ENCODE assay signal across 29 cellular contexts in the genomic region with DNA sequence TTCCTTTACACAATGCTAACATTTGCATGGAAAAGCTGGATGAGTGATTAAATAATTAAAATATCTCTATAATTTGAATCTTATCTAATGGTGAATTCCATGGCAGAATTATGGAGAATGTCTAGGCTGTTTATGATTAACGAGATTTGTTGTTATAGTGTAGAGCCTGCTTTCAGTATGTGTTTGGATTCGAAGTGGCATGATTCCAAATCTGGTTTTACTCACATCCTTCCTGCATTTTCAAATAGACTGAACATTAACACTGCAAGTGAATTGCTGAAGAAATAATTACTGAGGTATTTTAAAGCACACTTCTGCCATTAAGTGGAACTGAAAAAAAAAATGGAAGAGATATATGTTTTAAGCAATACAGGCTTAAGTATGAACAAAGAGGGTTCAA. TPM values are rescaled to one million over a fixed set of nuclear protein-coding genes. Genes with fewer than 3 reads are reported as not detected.
DNase-seq lines count a peak whose midpoint lies in the region; ATAC-seq, FAIRE-seq and TF ChIP-seq lines count a peak whose summit lies in the region.
"Had no signal": no experiment of that assay in that cellular context is flagged by ENCODE, and none has a peak within 500 bp of the region (broad histone marks: within the 10 kb centered on the region; RNA-seq: fewer than 3 reads in every experiment).

No MANE protein-coding gene starts in this region.

- H4K20me1 ChIP-seq in K562 (replicated peaks; ENCODE audit: control insufficient read depth, insufficient read depth, low read length), result no peaks in the 10 kb centered on the region

- ATAC-seq in K562 (no peak), GM19452 (IDR thresholded peaks at IDR 0.05; ENCODE audit: unreplicated experiment) (no peak), GM21825 (IDR thresholded peaks at IDR 0.05; ENCODE audit: unreplicated experiment) (no peak)
- no peak for ATAC-seq in activated T-cell treated with anti-CD3 and anti-CD28 coated beads, Interleukin-2, amount 50 U/mL, for 72 hours (replicated peaks in 1 of 2)
- ATAC-seq: activated T-helper 17 cell treated with anti-CD3 and anti-CD28 coated beads, Interleukin-2, amount 50 U/mL, for 72 hours; body of pancreas; left colon had no signal

- peaks cover 2 to 9% of the 10 kb centered on the region in 2 experiments; a peak in 2 of 5 replicates for H3K4me1 ChIP-seq in K562 (replicated peaks in 1 of 2; ENCODE audit: control insufficient read depth in 2 of 2, insufficient read depth in 2 of 2, low read length in 2 of 2)
- H3K4me1 ChIP-seq: BE2C, body of pancreas, Caco-2 had no signal

- CTCF ChIA-PET in K562 (lab: Yijun Ruan, JAX; ENCODE audit: low intra/inter-chr PET ratio), result no interaction called here

- H3K9me1 ChIP-seq in K562 (ENCODE audit: control insufficient read depth, insufficient read depth, low read length), result no peaks in the 10 kb centered on the region

- intact Hi-C loops in K562 (cut with micrococcal nuclease), result no loop called here

- no peak for TF ChIP-seq EP300 in K562 (IDR thresholded peaks at IDR 0.05; ENCODE audit: low read length)

- H3K9me3 ChIP-seq in K562 (replicated peaks; ENCODE audit: control insufficient read depth, insufficient read depth, low read depth, low read length), result no peaks in the 10 kb centered on the region
- H3K9me3 ChIP-seq: BE2C, body of pancreas, Caco-2 had no signal

- peaks cover 18% of the 10 kb centered on the region for H3K4me1 Mint-ChIP-seq in mesothelial cell of epicardium
- H3K4me1 Mint-ChIP-seq in activated T-cell treated with anti-CD3 and anti-CD28 coated beads, Interleukin-2, amount 50 U/mL, for 72 hours (ENCODE audit: low read depth), result peaks cover 8% of the 10 kb centered on the region

- no peak overlapping the region for H3K9ac ChIP-seq in K562 (ENCODE audit: insufficient read depth in 1 of 2, low read depth in 2 of 2, low read length in 2 of 2)

- TF ChIP-seq CTCF in K562 (IDR thresholded peaks at IDR 0.05 in 2 of 3, conservative IDR thresholded peaks at IDR 0.05 in 1 of 3; ENCODE audit: insufficient read depth in 2 of 3, low read depth in 1 of 3, low read length in 3 of 3), result no peak
- TF ChIP-seq CTCF in mesothelial cell of epicardium (IDR thresholded peaks at IDR 0.05; ENCODE audit: unreplicated experiment), result no peak

- no peak for FAIRE-seq in K562 (lab: Jason Lieb, UNC)

- TF ChIP-seq POLR2A in K562 (conservative IDR thresholded peaks at IDR 0.05), result no peak

- no peak for TF ChIP-seq RAD21 in K562 (CRISPR knock-in tag; conservative IDR thresholded peaks at IDR 0.05 in 1 of 2, IDR thresholded peaks at IDR 0.05 in 1 of 2)

- BruUV-seq in K562 (replicated peaks; lab: Mats Ljungman, UMichigan), result no TSS peak

- H3K27ac ChIP-seq in K562 (ENCODE audit: extremely low read depth, low read depth, low read length), result no peak overlapping the region
- H3K27ac ChIP-seq: body of pancreas had no signal

- in situ Hi-C loops in K562 (cut with MboI), result no loop called here

- no peaks in the 10 kb centered on the region for H3K9me3 Mint-ChIP-seq in mesothelial cell of epicardium
- no peaks in the 10 kb centered on the region for H3K9me3 Mint-ChIP-seq in activated T-cell treated with anti-CD3 and anti-CD28 coated beads, Interleukin-2, amount 50 U/mL, for 72 hours
- H3K9me3 Mint-ChIP-seq: activated CD4-positive, alpha-beta T cell treated with anti-CD3 and anti-CD28 coated beads, Interleukin-2, amount 10 ng/mL, durations not matched to agents 7 days and 5 days; activated T-helper 17 cell treated with anti-CD3 and anti-CD28 coated beads, Interleukin-2, amount 50 U/mL, for 72 hours; IgD-negative memory B cell; naive B cell had no signal

- no peaks in the 10 kb centered on the region for H3K36me3 ChIP-seq in K562 (ENCODE audit: control insufficient read depth, insufficient read depth, low read length)
- H3K36me3 ChIP-seq: BE2C had no signal

- H3K27ac Mint-ChIP-seq in mesothelial cell of epicardium, result peak overlapping the region; percentile 44
- no peak overlapping the region for H3K27ac Mint-ChIP-seq in activated T-cell treated with anti-CD3 and anti-CD28 coated beads, Interleukin-2, amount 50 U/mL, for 72 hours
- H3K27ac Mint-ChIP-seq: activated CD4-positive, alpha-beta T cell treated with anti-CD3 and anti-CD28 coated beads, Interleukin-2, amount 10 ng/mL, durations not matched to agents 7 days and 5 days; activated T-helper 17 cell treated with anti-CD3 and anti-CD28 coated beads, Interleukin-2, amount 50 U/mL, for 72 hours; IgD-negative memory B cell; naive B cell had no signal

- H3K36me3 Mint-ChIP-seq in mesothelial cell of epicardium, result no peaks in the 10 kb centered on the region
- no peaks in the 10 kb centered on the region for H3K36me3 Mint-ChIP-seq in activated T-cell treated with anti-CD3 and anti-CD28 coated beads, Interleukin-2, amount 50 U/mL, for 72 hours (ENCODE audit: insufficient read depth in 2 of 2)
- H3K36me3 Mint-ChIP-seq: IgD-negative memory B cell, naive B cell had no signal

- no peak overlapping the region for H3K4me3 ChIP-seq in K562
- H3K4me3 ChIP-seq: body of pancreas had no signal

- WGBS in K562 (ENCODE audit: insufficient coverage, low coverage, missing lambda C conversion rate), result 52% methylated on average over 2 of the region's 2 CpGs

- H3K27me3 ChIP-seq in K562 (ENCODE audit: control insufficient read depth in 2 of 2, insufficient read depth in 2 of 2, low read length in 2 of 2), result no peaks in the 10 kb centered on the region
- H3K27me3 ChIP-seq: BE2C, body of pancreas had no signal

- H3K79me2 ChIP-seq in K562 (ENCODE audit: control insufficient read depth, insufficient read depth, low read length), result no peaks in the 10 kb centered on the region

- H3K4me2 ChIP-seq in K562 (ENCODE audit: insufficient read depth, low read length), result no peak overlapping the region

- POLR2A ChIA-PET in K562 (lab: Yijun Ruan, JAX), result no interaction called here

- 0 out of 2 replicates have a peak overlapping the region, but pooled peaks have one; percentile 7 for H2AFZ ChIP-seq in K562 (ENCODE audit: low read depth, low read length)

- no peaks in the 10 kb centered on the region for H3K27me3 Mint-ChIP-seq in mesothelial cell of epicardium (ENCODE audit: low read depth)
- H3K27me3 Mint-ChIP-seq in activated T-cell treated with anti-CD3 and anti-CD28 coated beads, Interleukin-2, amount 50 U/mL, for 72 hours (ENCODE audit: low read depth), result peaks cover 5% of the 10 kb centered on the region
- H3K27me3 Mint-ChIP-seq: activated naive CD8-positive, alpha-beta T cell; activated T-helper 17 cell treated with anti-CD3 and anti-CD28 coated beads, Interleukin-2, amount 50 U/mL, for 72 hours had no signal

- H3K4me3 Mint-ChIP-seq in mesothelial cell of epicardium, result no peak overlapping the region
- H3K4me3 Mint-ChIP-seq in activated T-cell treated with anti-CD3 and anti-CD28 coated beads, Interleukin-2, amount 50 U/mL, for 72 hours, result no peak overlapping the region
- H3K4me3 Mint-ChIP-seq: activated CD4-positive, alpha-beta T cell treated with anti-CD3 and anti-CD28 coated beads, Interleukin-2, amount 10 ng/mL, durations not matched to agents 7 days and 5 days; activated naive CD8-positive, alpha-beta T cell; activated T-helper 17 cell treated with anti-CD3 and anti-CD28 coated beads, Interleukin-2, amount 50 U/mL, for 72 hours; IgD-negative memory B cell; naive B cell had no signal

- peak; percentile 14 for DNase-seq in DMS153 (lab: John Stamatoyannopoulos, UW)
- DNase-seq in DMS153 treated with DMSO at 0.1 percent for 48 hours (lab: John Stamatoyannopoulos, UW; ENCODE audit: unreplicated experiment), result no peak
- DNase-seq in HT1080 (ENCODE audit: low read depth), result peak; percentile 18
- no peak for DNase-seq in K562 (ENCODE audit: extremely low read depth in 1 of 4, low spot score in 3 of 4)
- no peak for DNase-seq in mesothelial cell of epicardium (ENCODE audit: low spot score in 2 of 2, unreplicated experiment in 2 of 2)
- DNase-seq in activated T-cell treated with anti-CD3 and anti-CD28 coated beads, Interleukin-2, amount 50 U/mL, for 72 hours, result no peak
- DNase-seq: activated CD4-positive, alpha-beta T cell treated with anti-CD3 and anti-CD28 coated beads, Interleukin-2, amount 10 ng/mL, durations not matched to agents 7 days and 5 days; BE2C; body of pancreas; Caco-2; H7; head of caudate nucleus; left colon; mesenchymal stem cell; MM.1S; naive B cell; NCI-H1694 treated with DMSO at 0.1 percent for 48 hours; NCI-H226; occipital lobe; retina; SIG-M5; stimulated activated CD4-positive, alpha-beta T cell treated with anti-CD3 and anti-CD28 coated beads, Interleukin-2, amount 100 ng/mL, for 48 hours; stimulated activated naive CD4-positive, alpha-beta T cell; T-helper 1 cell had no signal

TF ChIP-seq in K562, 482 proteins besides CTCF, POLR2A, EP300 and RAD21:
- TF ChIP-seq ZNF253 (CRISPR knock-in tag; conservative IDR thresholded peaks at IDR 0.05) (no peak), HDAC6 (IDR thresholded peaks at IDR 0.05; ENCODE audit: low read depth, low read length) (no peak), ZNF717 (CRISPR knock-in tag; IDR thresholded peaks at IDR 0.05) (0 out of 2 replicates have a peak, but pooled peaks have one; percentile 26)

RNA-seq across cellular contexts. Expression of gene NEK7, which starts 5.1 kb away (rescaled TPM):
- total RNA-seq in HT1080 (2014; rRNA removed; shearing (Covaris generic)), result 42.7 and 48.7 TPM in 2 replicates
- 55.5 and 66.6 TPM in 2 replicates for polyA plus RNA-seq in HT1080 (2015; cell fraction: cytosol; rRNA removed)
- 42.6 and 53.1 TPM in 2 replicates for polyA plus RNA-seq in HT1080 (2015; cell fraction: nucleus; rRNA removed)
- 10.7 and 36.6 TPM in 2 replicates for total RNA-seq in K562 (2011; cell fraction: chromatin; rRNA removed; ENCODE audit: low replicate concordance)
- total RNA-seq in K562 (2011; cell fraction: nucleolus; rRNA removed), result 5.7 and 6.2 TPM in 2 replicates
- 10.0 and 16.6 TPM in 2 replicates for total RNA-seq in K562 (2011; cell fraction: nucleoplasm; rRNA removed)
- total RNA-seq in K562 (2014; rRNA removed), result 25.5 and 30.9 TPM in 2 replicates
- total RNA-seq in K562 (2014; rRNA removed; fragmentation: Illumina TruSeq; extraction: Trizol), result 33.5 and 36.4 TPM in 2 replicates
- total RNA-seq in K562 (2015; rRNA removed; fragmentation: Illumina TruSeq; extraction: Trizol), result 23.7 and 27.7 TPM in 2 replicates
- 30.3 and 33.2 TPM in 2 replicates for total RNA-seq in K562 (2021)
- 37.1 and 37.3 TPM in 2 replicates for polyA plus RNA-seq in K562 (2011; rRNA removed)
- 9.9 and 20.0 TPM in 2 replicates for polyA plus RNA-seq in K562 (2011; cell fraction: cytosol; rRNA removed)
- 20.6 and 37.5 TPM in 2 replicates for polyA plus RNA-seq in K562 (2011; cell fraction: nucleus; rRNA removed)
- polyA plus RNA-seq in K562 (2012), result 16.0 and 19.7 TPM in 2 replicates
- polyA plus RNA-seq in K562 (2014; fragmentation: Illumina TruSeq; extraction: Trizol), result 22.0 and 23.5 TPM in 2 replicates
- polyA plus RNA-seq in K562 (2014; fragmentation: Nextera tagmentation; extraction: Ambion mirVana), result 1 to 10 TPM; 8.5 to 10.0 TPM
- polyA plus RNA-seq in K562 (2014; rRNA removed), result 16.0 and 20.4 TPM in 2 replicates
- polyA minus RNA-seq in K562 (2011; rRNA and poly(A)+ RNA removed), result 64.1 and 75.5 TPM in 2 replicates
- 21.6 and 23.2 TPM in 2 replicates for polyA minus RNA-seq in K562 (2011; cell fraction: cytosol; rRNA and poly(A)+ RNA removed)
- 21.5 and 38.9 TPM in 2 replicates for polyA minus RNA-seq in K562 (2011; cell fraction: nucleus; rRNA and poly(A)+ RNA removed)
- total RNA-seq in mesothelial cell of epicardium, result 58.3 to 63.2 TPM (median 61.6 TPM) in 3 replicates
- 10 to 100 TPM; 55.9 to 64.9 TPM for total RNA-seq in activated T-cell treated with anti-CD3 and anti-CD28 coated beads, Interleukin-2, amount 50 U/mL, for 72 hours

Comparison
In these comparisons a context has a peak if more than half of its experiments do, and no peak if none do; other contexts are left out.
1. DNase-seq: peak in DMS153 (single experiment) and HT1080 (single experiment); none in DMS153 treated with DMSO at 0.1 percent for 48 hours (single experiment), K562 (0 of 4), mesothelial cell of epicardium (0 of 2) and activated T-cell treated with anti-CD3 and anti-CD28 coated beads, Interleukin-2, amount 50 U/mL, for 72 hours (0 of 2).